32 cellular contexts compared by ENCODE assay signal in genomic region chr10:15136960-15137359, GRCh38. TPM values are rescaled to one million over a fixed set of nuclear protein-coding genes. Genes with fewer than 3 reads are reported as not detected.
DNase-seq lines count a peak whose midpoint lies in the region; ATAC-seq and TF ChIP-seq lines count a peak whose summit lies in the region.
"Had no signal": no experiment of that assay in that cellular context is flagged by ENCODE, and none has a peak within 500 bp of the region (broad histone marks: within the 10 kb centered on the region; RNA-seq: fewer than 3 reads in every experiment).

No MANE protein-coding gene starts in this region.

- H3K4me3 ChIP-seq in AG04450 (ENCODE audit: low read depth, low read length) (no peak overlapping the region), fibroblast of the aortic adventitia (ENCODE audit: low read depth, low read length) (no peak overlapping the region)
- H3K4me3 ChIP-seq: adrenal gland, body of pancreas, lower lobe of right lung, MG63, PC-9, prostate gland, upper lobe of left lung had no signal

- CTCF ChIA-PET in AG04450 (lab: Charles Lee) = interaction anchor here (0.9 to 1.0 kb wide), 2 partner anchors 10 to 30 kb away, joined by 3 to 4 read pairs; no protein-coding TSS in a partner anchor

- no peaks in the 10 kb centered on the region for H3K9me3 ChIP-seq in AG04450 (ENCODE audit: control insufficient read depth, insufficient read depth, low read length)
- H3K9me3 ChIP-seq: adrenal gland, body of pancreas, lower lobe of right lung, MG63, prostate gland, upper lobe of left lung had no signal

- peak; percentile 16 for DNase-seq in AG04450 (ENCODE audit: low read depth, low spot score)
- peak; percentile 74 for DNase-seq in amniotic epithelial cell (ENCODE audit: low read depth)
- peak; percentile 44 for DNase-seq in fibroblast of the aortic adventitia (ENCODE audit: low read depth)
- DNase-seq in naive B cell = no peak
- DNase-seq in NCI-H2171 (lab: John Stamatoyannopoulos, UW) = no peak
- DNase-seq in NCI-H2171 treated with DMSO at 0.1 percent for 48 hours (lab: John Stamatoyannopoulos, UW) = no peak
- no peak for DNase-seq in head of caudate nucleus
- DNase-seq: activated CD4-positive, alpha-beta memory T cell treated with anti-CD3 and anti-CD28 coated beads for 36 hours; activated CD4-positive, CD25-positive, alpha-beta regulatory T cell treated with anti-CD3 and anti-CD28 coated beads, Interleukin-2, amount 50 U/mL, for 72 hours; activated naive CD4-positive, alpha-beta T cell treated with anti-CD3 and anti-CD28 coated beads for 36 hours; adrenal gland; body of pancreas; CD8-positive, alpha-beta memory T cell; foreskin keratinocyte; kidney glomerular epithelial cell; lower lobe of right lung; MG63; natural killer cell; NCI-H1105 treated with DMSO at 0.1 percent for 48 hours; NCI-H187 treated with DMSO at 0.1 percent for 48 hours; NCI-H526; nucleus accumbens; PC-9; stimulated activated naive B cell treated with anti-CD40 and anti-IgM and Interleukin-4, amounts not matched to agents 10 μg/mL and 1 μg/mL and 100 μg/mL, for 72 hours; T-helper 17 cell; upper lobe of left lung had no signal

- H3K27me3 ChIP-seq in AG04450 (ENCODE audit: control insufficient read depth, insufficient read depth, low read length) = no peaks in the 10 kb centered on the region
- H3K27me3 ChIP-seq: adrenal gland, body of pancreas, foreskin keratinocyte, MG63, upper lobe of left lung had no signal

- TF ChIP-seq CTCF in AG04450 (IDR thresholded peaks at IDR 0.05; ENCODE audit: low read depth, low read length) = no peak
- TF ChIP-seq CTCF in fibroblast of the aortic adventitia (IDR thresholded peaks at IDR 0.05; ENCODE audit: insufficient read depth, low read length) = no peak

- no peak overlapping the region for H3K27ac ChIP-seq in AG04450 (ENCODE audit: low read depth, low read length)
- H3K27ac ChIP-seq: adrenal gland, body of pancreas, foreskin keratinocyte, KMS-11, lower lobe of right lung, PC-9, prostate gland, upper lobe of left lung had no signal

- H3K27me3 Mint-ChIP-seq in naive B cell = no peaks in the 10 kb centered on the region
- H3K27me3 Mint-ChIP-seq: activated CD4-positive, alpha-beta memory T cell treated with anti-CD3 and anti-CD28 coated beads for 36 hours; B cell; CD8-positive, alpha-beta memory T cell; stimulated activated naive B cell treated with anti-CD40 and anti-IgM and Interleukin-4, amounts not matched to agents 10 μg/mL and 1 μg/mL and 100 μg/mL, for 72 hours; T-helper 17 cell had no signal

- POLR2A ChIA-PET in AG04450 (lab: Yijun Ruan, JAX) = interaction anchor here (0.6 kb wide), 2 partner anchors 37 to 193 kb away, joined by 5 read pairs; no protein-coding TSS in a partner anchor

- H3K4me3 Mint-ChIP-seq in naive B cell = no peak overlapping the region
- H3K4me3 Mint-ChIP-seq: activated CD4-positive, alpha-beta memory T cell treated with anti-CD3 and anti-CD28 coated beads for 36 hours; activated naive CD4-positive, alpha-beta T cell treated with anti-CD3 and anti-CD28 coated beads for 36 hours; activated T-helper 1 cell treated with anti-CD3 and anti-CD28 coated beads, Interleukin-12 subunit alpha, Interleukin-12 subunit beta, Interleukin-2, Interleukin-4 antibody, amounts not matched to agents 30 ng/mL and 10 ng/mL and 1 ng/mL, durations not matched to agents 14 hours and 24 hours and 36 hours; B cell; CD8-positive, alpha-beta memory T cell; natural killer cell; stimulated activated naive B cell treated with anti-CD40 and anti-IgM and Interleukin-4, amounts not matched to agents 10 μg/mL and 1 μg/mL and 100 μg/mL, for 72 hours; T-helper 17 cell had no signal

- intact Hi-C loops in head of caudate nucleus (cut with DNase I) = no loop called here

- H3K36me3 Mint-ChIP-seq in naive B cell = peaks cover 12 to 29% of the 10 kb centered on the region in 2 donors

- ATAC-seq in naive B cell (ENCODE audit: low read depth in 2 of 2) (no peak), HG03025 (IDR thresholded peaks at IDR 0.05; ENCODE audit: low FRiP score, unreplicated experiment) (no peak)
- ATAC-seq: body of pancreas; foreskin keratinocyte; lower lobe of right lung; natural killer cell; SK-N-SH treated with all-trans-retinoic acid at 6 μM for 48 hours; stimulated activated naive B cell treated with anti-CD40 and anti-IgM and Interleukin-4, amounts not matched to agents 10 μg/mL and 1 μg/mL and 100 μg/mL, for 72 hours; T-helper 17 cell had no signal

- H3K9me3 Mint-ChIP-seq in naive B cell = no peaks in the 10 kb centered on the region
- H3K9me3 Mint-ChIP-seq: activated CD4-positive, alpha-beta memory T cell treated with anti-CD3 and anti-CD28 coated beads for 36 hours; activated naive CD4-positive, alpha-beta T cell treated with anti-CD3 and anti-CD28 coated beads for 36 hours; activated T-helper 1 cell treated with anti-CD3 and anti-CD28 coated beads, Interleukin-12 subunit alpha, Interleukin-12 subunit beta, Interleukin-2, Interleukin-4 antibody, amounts not matched to agents 30 ng/mL and 10 ng/mL and 1 ng/mL, durations not matched to agents 14 hours and 24 hours and 36 hours; CD8-positive, alpha-beta memory T cell; natural killer cell; stimulated activated naive B cell treated with anti-CD40 and anti-IgM and Interleukin-4, amounts not matched to agents 10 μg/mL and 1 μg/mL and 100 μg/mL, for 72 hours had no signal

- peaks cover 23 to 26% (median 25%) of the 10 kb centered on the region in 3 donors for H3K4me1 Mint-ChIP-seq in naive B cell

- peak overlapping the region in 5 of 6 donors; percentile 65 to 84 (median 72) for H3K27ac Mint-ChIP-seq in naive B cell
- H3K27ac Mint-ChIP-seq: activated CD4-positive, alpha-beta memory T cell treated with anti-CD3 and anti-CD28 coated beads for 36 hours; activated T-helper 1 cell treated with anti-CD3 and anti-CD28 coated beads, Interleukin-12 subunit alpha, Interleukin-12 subunit beta, Interleukin-2, Interleukin-4 antibody, amounts not matched to agents 30 ng/mL and 10 ng/mL and 1 ng/mL, durations not matched to agents 14 hours and 24 hours and 36 hours; B cell; natural killer cell had no signal

RNA-seq across cellular contexts. Expression of gene NMT2, which starts 31.5 kb away (rescaled TPM):
- 36.3 and 38.2 TPM in 2 replicates for polyA plus RNA-seq in AG04450 (2011; rRNA removed)
- 15.5 and 19.3 TPM in 2 replicates for polyA minus RNA-seq in AG04450 (2011; rRNA and poly(A)+ RNA removed)
- 18.3 and 107 TPM in 2 replicates for total RNA-seq in fibroblast of the aortic adventitia (ENCODE audit: low replicate concordance)
- polyA plus RNA-seq in naive B cell (ENCODE audit: low read depth in 6 of 6) = 1 to 10 TPM; 3.7 to 7.3 (median 5.4) TPM

RNA-seq across cellular contexts. Expression of gene RPP38, which starts 39.8 kb away (rescaled TPM):
- polyA plus RNA-seq in AG04450 (2011; rRNA removed) = 17.1 and 20.8 TPM in 2 replicates
- 11.4 and 20.0 TPM in 2 replicates for polyA minus RNA-seq in AG04450 (2011; rRNA and poly(A)+ RNA removed)
- 10.7 and 11.4 TPM in 2 replicates for total RNA-seq in fibroblast of the aortic adventitia (ENCODE audit: low replicate concordance)
- 10 to 100 TPM; 21.0 to 37.8 (median 30.4) TPM for polyA plus RNA-seq in naive B cell (ENCODE audit: low read depth in 6 of 6)

RNA-seq across cellular contexts. Expression of gene ACBD7, which starts 48.4 kb away (rescaled TPM):
- polyA plus RNA-seq in AG04450 (2011; rRNA removed) (0.58 and 0.67 TPM in 2 replicates), naive B cell (ENCODE audit: low read depth in 6 of 6) (not detected)
- 1.00 and 1.1 TPM in 2 replicates for polyA minus RNA-seq in AG04450 (2011; rRNA and poly(A)+ RNA removed)
- total RNA-seq in fibroblast of the aortic adventitia (ENCODE audit: low replicate concordance) = 0.99 TPM in 1 of 2 replicates, not detected in the other
- total RNA-seq: body of pancreas, lower lobe of right lung had no signal
- polyA plus RNA-seq: CD8-positive, alpha-beta memory T cell; foreskin keratinocyte had no signal

Comparison
In these comparisons a context has a peak if more than half of its experiments do, and no peak if none do; other contexts are left out.
1. DNase-seq: peak in AG04450 (single experiment), amniotic epithelial cell (single experiment) and fibroblast of the aortic adventitia (single experiment); none in naive B cell (single experiment), NCI-H2171 (single experiment), NCI-H2171 treated with DMSO at 0.1 percent for 48 hours (single experiment) and head of caudate nucleus (0 of 42).